ENCODE assay signal across 1 cellular context in the genomic region with DNA sequence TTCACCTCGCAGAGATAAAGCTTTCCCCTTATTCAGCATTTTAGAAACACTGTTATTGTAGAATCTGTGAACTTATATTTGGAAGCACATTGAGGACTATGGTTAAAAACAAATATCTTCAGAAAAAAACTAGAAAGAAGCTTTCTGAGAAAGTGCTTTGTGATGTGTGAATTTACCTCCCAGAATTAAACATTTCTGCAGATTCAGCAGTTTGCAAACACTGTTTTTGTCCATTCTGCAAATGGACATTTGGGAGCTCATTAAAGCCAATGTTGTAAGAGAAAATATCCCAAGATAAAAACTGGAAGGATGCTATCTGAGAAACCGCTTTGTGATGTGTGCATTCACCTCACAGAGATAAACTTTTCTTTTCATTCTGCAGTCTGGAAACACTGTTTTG.
TF ChIP-seq lines count a peak whose summit lies in the region.

No MANE protein-coding gene starts in this region.

TF ChIP-seq in IMR-90, 13 proteins besides CTCF, POLR2A, EP300 and RAD21 (continued from another document):
- TF ChIP-seq CEBPB (IDR thresholded peaks at IDR 0.05; ENCODE audit: low read depth, low read length) = no peak
